8 cellular contexts compared by ENCODE assay signal in the genomic region with DNA sequence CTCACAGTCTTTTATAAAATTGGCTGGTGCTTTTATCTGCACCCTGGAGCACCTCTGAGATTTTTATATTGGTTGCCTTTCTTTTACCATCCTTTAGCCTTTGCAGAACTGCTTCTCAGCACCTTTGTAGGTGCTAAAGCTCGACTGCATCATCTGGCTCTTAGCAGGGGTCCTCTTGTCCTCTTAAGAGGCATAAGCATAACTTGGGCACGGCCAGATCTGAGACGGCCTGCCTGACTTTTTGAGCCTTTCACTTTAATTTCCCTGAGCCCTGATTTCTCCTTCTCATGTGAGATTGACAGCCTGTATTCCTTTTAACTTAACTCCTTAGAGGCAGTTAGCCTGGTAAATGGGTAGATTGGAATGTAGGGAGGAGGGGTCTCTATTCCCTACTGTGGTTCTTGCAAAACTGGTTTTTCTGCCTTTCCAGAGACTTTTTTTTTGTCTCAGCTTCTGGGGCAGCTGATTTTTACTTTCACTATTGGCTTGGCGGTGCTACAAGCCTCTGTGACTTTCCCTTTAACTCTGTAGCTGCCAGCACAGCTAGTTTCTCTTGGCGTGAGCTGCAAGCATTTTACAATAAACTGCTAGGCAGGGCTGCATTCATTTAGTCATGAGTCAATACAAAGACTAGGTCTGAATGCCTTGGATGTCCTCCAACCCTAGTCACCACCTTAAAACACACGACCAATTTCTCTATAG. TPM values are rescaled to one million over a fixed set of nuclear protein-coding genes. Genes with fewer than 3 reads are reported as not detected.
DNase-seq lines count a peak whose midpoint lies in the region; ATAC-seq, FAIRE-seq and TF ChIP-seq lines count a peak whose summit lies in the region.

No MANE protein-coding gene starts in this region.

- H2AFZ ChIP-seq in OCI-LY1 (ENCODE audit: low read length): no peak overlapping the region

- H3K27ac ChIP-seq in A549: no peak overlapping the region
- no peak overlapping the region for H3K27ac ChIP-seq in OCI-LY1 (ENCODE audit: low read depth, low read length, poor library complexity, severe bottlenecking)
- peak overlapping the region; percentile 52 to 58 (median 54) for H3K27ac ChIP-seq in right lobe of liver
- peak overlapping the region; percentile 57 to 79 (median 74) for H3K27ac ChIP-seq in tibial nerve

- CTCF ChIA-PET in A549 (lab: Yijun Ruan, JAX): interaction anchor here (1.0 kb wide), 1 partner anchor 16 kb away, joined by 3 read pairs; no protein-coding TSS in a partner anchor

- H3K4me3 ChIP-seq in A549 (peak overlapping the region; percentile 34), OCI-LY1 (ENCODE audit: low read depth, low read length, poor library complexity, severe bottlenecking) (peak overlapping the region; percentile 10), right lobe of liver (peak overlapping the region; percentile 39 to 58 (median 53)), tibial nerve (peak overlapping the region; percentile 13 to 55 (median 50))

- peak overlapping the region; percentile 77 for H3K4me2 ChIP-seq in A549
- H3K4me2 ChIP-seq in OCI-LY1 (ENCODE audit: low read length): peak overlapping the region; percentile 38

- TF ChIP-seq RAD21 in A549 (conservative IDR thresholded peaks at IDR 0.05 in 1 of 2, IDR thresholded peaks at IDR 0.05 in 1 of 2): no peak

- TF ChIP-seq EP300 in A549 (IDR thresholded peaks at IDR 0.05) (no peak), tibial nerve (IDR thresholded peaks at IDR 0.05) (no peak)

- peak overlapping the region; percentile 89 for H3K27ac Mint-ChIP-seq in central memory CD8-positive, alpha-beta T cell (ENCODE audit: low read depth)

- no peak for FAIRE-seq in A549 (lab: Jason Lieb, UNC)

- H3K9ac ChIP-seq in OCI-LY1 (ENCODE audit: low read length): no peak overlapping the region

- H3K36me3 ChIP-seq in OCI-LY1 (ENCODE audit: insufficient read depth, low read length): no peaks in the 10 kb centered on the region; the same call in 1 of the 2 replicates
- H3K36me3 ChIP-seq in right lobe of liver: no peaks in the 10 kb centered on the region
- H3K36me3 ChIP-seq in tibial nerve: no peaks in the 10 kb centered on the region

- peak in 1 of 2 experiments; percentile 3 for DNase-seq in A549 (ENCODE audit: low read depth in 1 of 2, low spot score in 1 of 2)
- DNase-seq in central memory CD8-positive, alpha-beta T cell (ENCODE audit: low spot score in 2 of 2): no peak
- no peak for DNase-seq in right lobe of liver
- DNase-seq in tibial nerve (ENCODE audit: low spot score in 2 of 2): no peak
- DNase-seq in NCI-H1694 (lab: John Stamatoyannopoulos, UW): no peak

- H3K27me3 ChIP-seq in OCI-LY1 (ENCODE audit: insufficient read depth, low read length) (no peaks in the 10 kb centered on the region), right lobe of liver (no peaks in the 10 kb centered on the region), tibial nerve (no peaks in the 10 kb centered on the region)

- peaks cover 18% of the 10 kb centered on the region for H3K27me3 Mint-ChIP-seq in central memory CD8-positive, alpha-beta T cell

- H3K4me1 ChIP-seq in A549: no peaks in the 10 kb centered on the region
- no peaks in the 10 kb centered on the region for H3K4me1 ChIP-seq in OCI-LY1 (ENCODE audit: insufficient read depth, low read length, severe bottlenecking)
- H3K4me1 ChIP-seq in right lobe of liver: peaks cover 0 to 7% (median 1%) of the 10 kb centered on the region in 4 donors
- H3K4me1 ChIP-seq in tibial nerve: peaks cover 0 to 21% (median 9%) of the 10 kb centered on the region in 4 donors

- POLR2A ChIA-PET in A549 (lab: Yijun Ruan, JAX): no interaction called here

- H3K9me3 Mint-ChIP-seq in central memory CD8-positive, alpha-beta T cell: peaks cover 11% of the 10 kb centered on the region

- H3K36me3 Mint-ChIP-seq in central memory CD8-positive, alpha-beta T cell (ENCODE audit: insufficient read depth): peaks cover 7% of the 10 kb centered on the region

- no peaks in the 10 kb centered on the region for H4K20me1 ChIP-seq in OCI-LY1 (ENCODE audit: insufficient read depth, low read length)

- H3K9me3 ChIP-seq in A549 (peaks cover 4% of the 10 kb centered on the region; the same call in 1 of the 3 replicates), OCI-LY1 (ENCODE audit: low read length) (peaks cover 7% of the 10 kb centered on the region; the same call in 1 of the 2 replicates), right lobe of liver (no peaks in the 10 kb centered on the region), tibial nerve (peaks cover 0 to 36% (median 4%) of the 10 kb centered on the region in 4 donors)

- ATAC-seq in A549 (peak in 1 of 2 experiments; percentile 62; a peak in 3 of 6 replicates), GM18519 (IDR thresholded peaks at IDR 0.05; ENCODE audit: low FRiP score, unreplicated experiment) (peak; percentile 65), HG03064 (IDR thresholded peaks at IDR 0.05; ENCODE audit: low read depth, unreplicated experiment) (peak; percentile 65), right lobe of liver (peak; percentile 78 to 83 (median 80))
- ATAC-seq in central memory CD8-positive, alpha-beta T cell (replicated peaks; ENCODE audit: extremely low read depth, poor library complexity, severe bottlenecking): peak; percentile 68

- H3K4me3 Mint-ChIP-seq in central memory CD8-positive, alpha-beta T cell: peak overlapping the region; percentile 85

- WGBS in A549 (ENCODE audit: missing lambda C conversion rate): 4% methylated on average over 6 of the region's 6 CpGs
- 2% methylated on average over 6 of the region's 6 CpGs for WGBS in right lobe of liver (ENCODE audit: insufficient coverage, low coverage, low lambda C conversion rate, missing lambda C conversion rate)
- WGBS in tibial nerve, 2 donors: 0 to 1% methylated on average over 6 of the region's 6 CpGs

- no peak for TF ChIP-seq POLR2A in A549 (IDR thresholded peaks at IDR 0.05; ENCODE audit: low read length)
- no peak for TF ChIP-seq POLR2A in right lobe of liver (IDR thresholded peaks at IDR 0.05)
- TF ChIP-seq POLR2A in tibial nerve (IDR thresholded peaks at IDR 0.05): no peak

- intact Hi-C loops in right lobe of liver (cut with DNase I): no loop called here

- no peaks in the 10 kb centered on the region for H3F3A ChIP-seq in OCI-LY1 (ENCODE audit: insufficient read depth, low read length)

- H3K79me2 ChIP-seq in OCI-LY1 (ENCODE audit: insufficient read depth, low read length): no peaks in the 10 kb centered on the region

- no peak for TF ChIP-seq CTCF in A549 (IDR thresholded peaks at IDR 0.05)
- no peak for TF ChIP-seq CTCF in OCI-LY1 (IDR thresholded peaks at IDR 0.05; ENCODE audit: low read length)
- TF ChIP-seq CTCF in right lobe of liver (IDR thresholded peaks at IDR 0.05): no peak
- no peak for TF ChIP-seq CTCF in tibial nerve (IDR thresholded peaks at IDR 0.05)

- H3K9me2 ChIP-seq in OCI-LY1 (ENCODE audit: low read depth, low read length): no peaks in the 10 kb centered on the region

- H3K4me1 Mint-ChIP-seq in central memory CD8-positive, alpha-beta T cell: peaks cover 22% of the 10 kb centered on the region

TF ChIP-seq in A549, 52 proteins besides CTCF, POLR2A, EP300 and RAD21:
- TF ChIP-seq MYC (IDR thresholded peaks at IDR 0.05; ENCODE audit: borderline replicate concordance, low read length) (no peak), CHD4 (IDR thresholded peaks at IDR 0.05; ENCODE audit: borderline replicate concordance) (no peak), EHF (CRISPR knock-in tag; IDR thresholded peaks at IDR 0.05) (no peak), FOSB (CRISPR knock-in tag; IDR thresholded peaks at IDR 0.05) (no peak), FOXS1 (CRISPR knock-in tag; IDR thresholded peaks at IDR 0.05) (no peak), HOXA7 (CRISPR knock-in tag; IDR thresholded peaks at IDR 0.05) (no peak), NR3C1 (IDR thresholded peaks at IDR 0.05) (no peak), PHF8 (IDR thresholded peaks at IDR 0.05; ENCODE audit: borderline replicate concordance, low read depth) (no peak), KDM1A (IDR thresholded peaks at IDR 0.05; ENCODE audit: low read depth) (no peak), SMC3 (IDR thresholded peaks at IDR 0.05) (no peak), CHD2 (IDR thresholded peaks at IDR 0.05; ENCODE audit: low read length, partially characterized antibody) (no peak), SREBF2 (IDR thresholded peaks at IDR 0.05) (no peak), RNF2 (IDR thresholded peaks at IDR 0.05; ENCODE audit: borderline replicate concordance, low read depth) (no peak)
- TF ChIP-seq, protein P1, sequence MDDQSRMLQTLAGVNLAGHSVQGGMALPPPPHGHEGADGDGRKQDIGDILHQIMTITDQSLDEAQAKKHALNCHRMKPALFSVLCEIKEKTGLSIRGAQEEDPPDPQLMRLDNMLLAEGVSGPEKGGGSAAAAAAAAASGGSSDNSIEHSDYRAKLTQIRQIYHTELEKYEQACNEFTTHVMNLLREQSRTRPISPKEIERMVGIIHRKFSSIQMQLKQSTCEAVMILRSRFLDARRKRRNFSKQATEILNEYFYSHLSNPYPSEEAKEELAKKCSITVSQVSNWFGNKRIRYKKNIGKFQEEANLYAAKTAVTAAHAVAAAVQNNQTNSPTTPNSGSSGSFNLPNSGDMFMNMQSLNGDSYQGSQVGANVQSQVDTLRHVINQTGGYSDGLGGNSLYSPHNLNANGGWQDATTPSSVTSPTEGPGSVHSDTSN (IDR thresholded peaks at IDR 0.05): no peak
- TF ChIP-seq, protein P2, sequence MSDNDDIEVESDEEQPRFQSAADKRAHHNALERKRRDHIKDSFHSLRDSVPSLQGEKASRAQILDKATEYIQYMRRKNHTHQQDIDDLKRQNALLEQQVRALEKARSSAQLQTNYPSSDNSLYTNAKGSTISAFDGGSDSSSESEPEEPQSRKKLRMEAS (IDR thresholded peaks at IDR 0.05): no peak

RNA-seq across cellular contexts. Expression of a gene that starts 24.0 kb away (rescaled TPM):
- polyA plus RNA-seq in A549 (2011; rRNA removed) (not detected in 2 replicates), A549 (2017; fragmentation: RNase III; extraction: RNeasy Plus Mini Kit Qiagen cat#74134 plus additional on column Dnase treatment) (not detected in 3 replicates)
- polyA plus RNA-seq in A549 (2012; cell fraction: cytosol; rRNA removed): not detected in 2 replicates
- not detected in 2 replicates for polyA plus RNA-seq in A549 (2012; cell fraction: nucleus; rRNA removed)
- polyA minus RNA-seq in A549 (2011; rRNA and poly(A)+ RNA removed): not detected in 2 replicates
- total RNA-seq in right lobe of liver (not detected), tibial nerve (not detected)

Comparison
In these comparisons a context has a peak if more than half of its experiments do, and no peak if none do; other contexts are left out.
1. H3K27ac ChIP-seq: peak in right lobe of liver (3 of 3) and tibial nerve (4 of 4); none in A549 (0 of 2) and OCI-LY1 (single experiment).
2. Peak in every context shown above with its lines, with median percentiles within 50 percentile points of each other: H3K4me3 ChIP-seq.